ENCODE assay signal across 8 cellular contexts in genomic region chr3:136197159-136197715, GRCh38. TPM values are rescaled to one million over a fixed set of nuclear protein-coding genes. Genes with fewer than 3 reads are reported as not detected.
DNase-seq lines count a peak whose midpoint lies in the region; ATAC-seq and TF ChIP-seq lines count a peak whose summit lies in the region.

No MANE protein-coding gene starts in this region.

- peaks cover 0 to 20% of the 10 kb centered on the region in 2 donors for H3K36me3 ChIP-seq in muscle layer of duodenum (ENCODE audit: control insufficient read depth in 1 of 2, insufficient read depth in 2 of 2, low read length in 2 of 2)

- ATAC-seq in GM18520 (IDR thresholded peaks at IDR 0.05; ENCODE audit: unreplicated experiment), result no peak

- H3K9me3 ChIP-seq in muscle layer of duodenum (ENCODE audit: control insufficient read depth in 1 of 2, low read length in 2 of 2), result no peaks in the 10 kb centered on the region

- DNase-seq in NCI-H2227 treated with DMSO at 0.1 percent for 48 hours (lab: John Stamatoyannopoulos, UW), result peak; percentile 22
- no peak for DNase-seq in choroid plexus epithelial cell (ENCODE audit: low read depth)
- DNase-seq in NCI-H1092 treated with DMSO at 0.1 percent for 48 hours (lab: John Stamatoyannopoulos, UW), result no peak
- no peak for DNase-seq in GDM1 (lab: John Stamatoyannopoulos, UW)
- no peak for DNase-seq in posterior vena cava (ENCODE audit: low spot score)

- peak overlapping the region; percentile 92 for H3K27ac ChIP-seq in muscle layer of duodenum (ENCODE audit: low read length)

- H3K27me3 ChIP-seq in muscle layer of duodenum (ENCODE audit: low read depth, low read length), result no peaks in the 10 kb centered on the region

- peaks cover 11 to 13% of the 10 kb centered on the region in 2 donors for H3K4me1 ChIP-seq in muscle layer of duodenum (ENCODE audit: control insufficient read depth in 1 of 2, insufficient read depth in 2 of 2, low read length in 2 of 2)

- peak overlapping the region; percentile 63 for H3K4me3 ChIP-seq in GM12875 (ENCODE audit: low read depth, low read length)
- peak overlapping the region; percentile 95 for H3K4me3 ChIP-seq in choroid plexus epithelial cell (ENCODE audit: low read depth, low read length)
- H3K4me3 ChIP-seq in muscle layer of duodenum (ENCODE audit: low read depth in 1 of 2, low read length in 2 of 2), result peak overlapping the region; percentile 71 to 95

- intact Hi-C loops in posterior vena cava (cut with DNase I), result loop anchor here (5.0 to 10.0 kb wide), 2 partner anchors 48 to 555 kb away; partner anchors contain the start of gene STAG1 (in 1 of the 2)

- TF ChIP-seq CTCF in GM12875 (IDR thresholded peaks at IDR 0.05; ENCODE audit: borderline replicate concordance, insufficient read depth, low read depth, low read length), result no peak
- TF ChIP-seq CTCF in choroid plexus epithelial cell (conservative IDR thresholded peaks at IDR 0.05; ENCODE audit: low read depth, low read length), result no peak

RNA-seq across cellular contexts. Expression of gene MSL2, which starts 1.1 kb away (rescaled TPM):
- total RNA-seq in posterior vena cava, result 10 to 100 TPM; 22.8 to 23.0 TPM

RNA-seq across cellular contexts. Expression of gene PCCB, which starts 52.9 kb away (rescaled TPM):
- 10 to 100 TPM; 22.3 to 23.7 TPM for total RNA-seq in posterior vena cava
